Comparison of ENCODE assay signal across 10 cellular contexts in the genomic region with DNA sequence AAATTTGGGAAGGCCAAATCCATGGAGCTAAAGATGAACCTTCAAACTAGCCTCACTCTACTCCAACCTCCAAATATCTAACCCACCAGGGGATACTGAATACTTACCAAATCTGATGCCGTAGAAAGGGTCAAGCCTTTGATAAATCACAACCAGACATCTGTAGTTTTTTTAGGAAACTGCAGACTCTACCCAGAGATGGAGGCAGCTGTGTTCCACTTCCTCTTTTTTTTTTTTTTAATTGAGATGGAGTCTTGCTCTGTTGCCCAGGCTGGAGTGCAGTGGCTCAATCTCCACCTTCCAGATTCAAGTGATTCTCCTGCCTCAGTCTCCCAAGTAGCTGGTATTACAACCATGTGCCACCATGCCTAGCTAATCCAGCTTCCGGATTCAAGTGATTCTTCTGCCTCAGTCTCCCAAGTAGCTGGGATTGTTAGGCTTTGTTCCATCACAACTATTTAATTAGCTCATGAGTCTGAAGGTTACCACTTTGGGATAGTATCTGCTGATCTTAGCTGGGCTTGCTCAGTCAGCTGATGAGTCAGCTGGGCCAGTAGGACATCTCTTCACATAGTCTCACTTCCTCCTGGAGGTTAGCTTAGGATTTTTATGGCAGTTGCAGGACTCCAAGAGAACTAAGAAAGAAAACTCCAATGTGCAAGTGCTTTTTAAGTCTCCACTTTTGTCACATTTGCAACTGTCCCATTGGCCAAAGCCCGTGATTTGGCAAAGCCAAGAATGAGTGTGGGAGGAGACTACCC. TPM values are rescaled to one million over a fixed set of nuclear protein-coding genes. Genes with fewer than 3 reads are reported as not detected.
DNase-seq lines count a peak whose midpoint lies in the region; ATAC-seq and TF ChIP-seq lines count a peak whose summit lies in the region.
"Had no signal": no experiment of that assay in that cellular context is flagged by ENCODE, and none has a peak within 500 bp of the region (broad histone marks: within the 10 kb centered on the region; RNA-seq: fewer than 3 reads in every experiment).

No MANE protein-coding gene starts in this region.

- no peaks in the 10 kb centered on the region for H4K20me1 ChIP-seq in hepatocyte (ENCODE audit: insufficient read depth, poor library complexity, severe bottlenecking)

- ATAC-seq in GM18520 (IDR thresholded peaks at IDR 0.05; ENCODE audit: unreplicated experiment) (peak; percentile 71), HG02588 (IDR thresholded peaks at IDR 0.05; ENCODE audit: unreplicated experiment) (peak; percentile 98)

- no peak overlapping the region for H2AFZ ChIP-seq in hepatocyte

- no peak overlapping the region for H3K4me3 ChIP-seq in hepatocyte
- H3K4me3 ChIP-seq: ascending aorta, thyroid gland had no signal

- DNase-seq in LoVo (ENCODE audit: low spot score), result peak; percentile 12
- peak; percentile 43 for DNase-seq in hepatocyte (ENCODE audit: low spot score)
- DNase-seq in epidermal melanocyte (ENCODE audit: insufficient read length, low spot score), result no peak
- DNase-seq in activated CD4-positive, alpha-beta T cell treated with anti-CD3 and anti-CD28 coated beads, Interleukin-2, amount 50 U/mL, for 1 hour, result no peak
- DNase-seq in NCI-H524 (lab: John Stamatoyannopoulos, UW), result no peak
- DNase-seq in SW480 (ENCODE audit: low spot score), result no peak
- DNase-seq: thyroid gland had no signal

- no peaks in the 10 kb centered on the region for H3K9me3 ChIP-seq in hepatocyte (ENCODE audit: low read depth)
- H3K9me3 ChIP-seq: thyroid gland had no signal

- peak overlapping the region; percentile 54 for H3K27ac ChIP-seq in hepatocyte
- H3K27ac ChIP-seq: ascending aorta, thyroid gland had no signal

- H3K4me2 ChIP-seq in hepatocyte, result no peak overlapping the region

- H3K36me3 ChIP-seq in hepatocyte (replicated peaks; ENCODE audit: insufficient read depth, low read depth), result no peaks in the 10 kb centered on the region
- H3K36me3 ChIP-seq: ascending aorta, thyroid gland had no signal

- H3K4me1 ChIP-seq in hepatocyte (ENCODE audit: insufficient read depth), result no peaks in the 10 kb centered on the region
- H3K4me1 ChIP-seq: ascending aorta, thyroid gland had no signal

- H3K27me3 ChIP-seq in hepatocyte, result no peaks in the 10 kb centered on the region
- H3K27me3 ChIP-seq: ascending aorta, thyroid gland had no signal

- 91% methylated on average over 3 of the region's 3 CpGs for WGBS in hepatocyte (ENCODE audit: low lambda C conversion rate, missing lambda C conversion rate)

- no peaks in the 10 kb centered on the region for H3K9me2 ChIP-seq in hepatocyte (replicated peaks; ENCODE audit: insufficient read depth)

- no peak for TF ChIP-seq CTCF in hepatocyte (IDR thresholded peaks at IDR 0.05; ENCODE audit: poor library complexity)

- H3K79me2 ChIP-seq in hepatocyte, result peaks cover 69% of the 10 kb centered on the region

RNA-seq across cellular contexts. Expression of a gene that starts 13.3 kb away (rescaled TPM):
- total RNA-seq in hepatocyte, result 15.3 and 16.9 TPM in 2 replicates
- 2.5 and 2.7 TPM in 2 replicates for polyA plus RNA-seq in hepatocyte

RNA-seq across cellular contexts. Expression of a gene that starts 53.3 kb away (rescaled TPM):
- total RNA-seq in hepatocyte, result 10.3 and 11.4 TPM in 2 replicates
- polyA plus RNA-seq in hepatocyte, result 27.8 and 39.2 TPM in 2 replicates

Comparison
In these comparisons a context has a peak if more than half of its experiments do, and no peak if none do; other contexts are left out.
1. DNase-seq: peak in LoVo (single experiment) and hepatocyte (single experiment); none in epidermal melanocyte (single experiment), activated CD4-positive, alpha-beta T cell treated with anti-CD3 and anti-CD28 coated beads, Interleukin-2, amount 50 U/mL, for 1 hour (single experiment), NCI-H524 (0 of 2) and SW480 (single experiment).